ENCODE assay signal across 8 cellular contexts in genomic region chr17:74870028-74870427, GRCh38. TPM values are rescaled to one million over a fixed set of nuclear protein-coding genes. Genes with fewer than 3 reads are reported as not detected.
"Had no signal": no experiment of that assay in that cellular context is flagged by ENCODE, and none has a peak within 500 bp of the region (broad histone marks: within the 10 kb centered on the region; RNA-seq: fewer than 3 reads in every experiment).

No MANE protein-coding gene starts in this region.

RNA-seq across cellular contexts. Expression of gene GRIN2C, which starts 10.3 kb away (rescaled TPM):
- total RNA-seq: NCI-H460, RPMI7951, SJSA1 had no signal

RNA-seq across cellular contexts. Expression of gene FADS6, which starts 23.4 kb away (rescaled TPM):
- total RNA-seq: LHCN-M2, MCF 10A, NCI-H460, OCI-LY7, PC-9, Right ventricle myocardium superior, RPMI7951, SJSA1 had no signal

RNA-seq across cellular contexts. Expression of gene USH1G, which starts 53.0 kb away (rescaled TPM):
- total RNA-seq: LHCN-M2, MCF 10A, NCI-H460, OCI-LY7, Right ventricle myocardium superior, RPMI7951, SJSA1 had no signal

RNA-seq across cellular contexts. Expression of gene OTOP2, which starts 54.0 kb away (rescaled TPM):
- total RNA-seq: LHCN-M2, MCF 10A, NCI-H460, OCI-LY7, PC-9, Right ventricle myocardium superior, RPMI7951, SJSA1 had no signal
